8 cellular contexts compared by ENCODE assay signal in genomic region chr19:18478545-18479311, GRCh38. TPM values are rescaled to one million over a fixed set of nuclear protein-coding genes. Genes with fewer than 3 reads are reported as not detected.
A peak's percentile ranks its signal among the peaks of the same experiment; 100 is the strongest.
DNase-seq lines count a peak whose midpoint lies in the region; ATAC-seq and TF ChIP-seq lines count a peak whose summit lies in the region.

No MANE protein-coding gene starts in this region.

- H3K9me3 ChIP-seq in Caco-2: no peaks in the 10 kb centered on the region
- H3K9me3 ChIP-seq in fibroblast of lung (ENCODE audit: control insufficient read depth, insufficient read depth, low read depth, low read length): no peaks in the 10 kb centered on the region
- H3K9me3 ChIP-seq in neutrophil: no peaks in the 10 kb centered on the region

- CTCF ChIA-PET in Caco-2 (lab: Charles Lee): no interaction called here

- H3K9me3 Mint-ChIP-seq in Caco-2 (ENCODE audit: unreplicated experiment) (no peaks in the 10 kb centered on the region), progenitor cell of endocrine pancreas (ENCODE audit: low read depth) (no peaks in the 10 kb centered on the region)

- H3K4me3 ChIP-seq in Caco-2 (ENCODE audit: low read depth, low read length) (no peak overlapping the region), fibroblast of lung (replicated peaks in 1 of 4; ENCODE audit: control extremely low read depth in 1 of 4, insufficient read depth in 1 of 4, low read depth in 3 of 4, low read length in 4 of 4) (no peak overlapping the region), neutrophil (ENCODE audit: low read depth in 1 of 2, low read length in 1 of 2) (peak overlapping the region; percentile 47 to 62)

- peak overlapping the region; percentile 39 for H3K9ac ChIP-seq in fibroblast of lung (ENCODE audit: insufficient read depth, low read length)

- H3K4me1 Mint-ChIP-seq in Caco-2 (ENCODE audit: low read depth, unreplicated experiment) (peaks cover 6% of the 10 kb centered on the region), progenitor cell of endocrine pancreas (ENCODE audit: low read depth) (peaks cover 8% of the 10 kb centered on the region)

- H3K27ac ChIP-seq in fibroblast of lung (ENCODE audit: insufficient read depth, low read length) (peak overlapping the region; percentile 87), neutrophil (peak overlapping the region; percentile 99)

- H3K4me1 ChIP-seq in Caco-2 (no peaks in the 10 kb centered on the region), fibroblast of lung (ENCODE audit: control insufficient read depth, extremely low read depth, insufficient read depth, low read length) (peaks cover 17% of the 10 kb centered on the region), neutrophil (ENCODE audit: control insufficient read depth in 1 of 2, insufficient read depth in 1 of 2, low read depth in 1 of 2, low read length in 1 of 2) (peaks cover 98 to 99% of the 10 kb centered on the region in 2 experiments)

- DNase-seq in Caco-2 (peak in 1 of 2 experiments; percentile 37), NCI-H510A (lab: John Stamatoyannopoulos, UW) (peak; percentile 65), fibroblast of lung (ENCODE audit: low read depth in 2 of 2) (peak; percentile 81 to 84), ureter (ENCODE audit: low spot score) (peak; percentile 87), progenitor cell of endocrine pancreas (ENCODE audit: low spot score, unreplicated experiment) (no peak)
- peak; percentile 44 for DNase-seq in activated CD8-positive, alpha-beta memory T cell treated with anti-CD3 and anti-CD28 coated beads, Interleukin-2, amount 50 U/mL, for 24 hours (ENCODE audit: extremely low read depth)

- H3K79me2 ChIP-seq in fibroblast of lung (ENCODE audit: control insufficient read depth, insufficient read depth, low read length): peaks cover 71% of the 10 kb centered on the region

- H3K4me3 Mint-ChIP-seq in Caco-2 (ENCODE audit: unreplicated experiment) (no peak overlapping the region), progenitor cell of endocrine pancreas (ENCODE audit: low read depth) (no peak overlapping the region)

- peak overlapping the region; percentile 11 for H3K4me2 ChIP-seq in fibroblast of lung (ENCODE audit: extremely low read depth, insufficient read depth, low read length)

- peaks cover 17% of the 10 kb centered on the region for H3K36me3 Mint-ChIP-seq in Caco-2 (ENCODE audit: insufficient read depth, unreplicated experiment)
- no peaks in the 10 kb centered on the region for H3K36me3 Mint-ChIP-seq in progenitor cell of endocrine pancreas (ENCODE audit: insufficient read depth)

- H3K27me3 Mint-ChIP-seq in Caco-2 (ENCODE audit: insufficient read depth, unreplicated experiment): no peaks in the 10 kb centered on the region
- H3K27me3 Mint-ChIP-seq in progenitor cell of endocrine pancreas: no peaks in the 10 kb centered on the region

- H3K36me3 ChIP-seq in Caco-2 (ENCODE audit: control insufficient read depth, insufficient read depth, low read length) (no peaks in the 10 kb centered on the region), fibroblast of lung (ENCODE audit: control insufficient read depth, insufficient read depth, low read length) (no peaks in the 10 kb centered on the region), neutrophil (no peaks in the 10 kb centered on the region)

- intact Hi-C loops in Caco-2 (cut with micrococcal nuclease; ENCODE audit: unreplicated experiment): loop anchor here (10.0 kb wide), 1 partner anchor 196 kb away; no protein-coding TSS in a partner anchor

- H4K20me1 ChIP-seq in fibroblast of lung (ENCODE audit: control insufficient read depth, extremely low read depth, insufficient read depth, low read length): no peaks in the 10 kb centered on the region

- peak overlapping the region; percentile 74 for H3K27ac Mint-ChIP-seq in Caco-2 (ENCODE audit: unreplicated experiment)
- H3K27ac Mint-ChIP-seq in progenitor cell of endocrine pancreas: no peak overlapping the region

- no TSS peak for BruUV-seq in Caco-2 (replicated peaks; lab: Mats Ljungman, UMichigan)

- peak; percentile 90 for ATAC-seq in GM21786 (IDR thresholded peaks at IDR 0.05; ENCODE audit: unreplicated experiment)

- POLR2A ChIA-PET in Caco-2 (lab: Charles Lee): no interaction called here

- no peak overlapping the region for H2AFZ ChIP-seq in fibroblast of lung (ENCODE audit: low read length)

- H3K27me3 ChIP-seq in Caco-2 (replicated peaks; ENCODE audit: control insufficient read depth, insufficient read depth, low read length) (no peaks in the 10 kb centered on the region), fibroblast of lung (ENCODE audit: control insufficient read depth, insufficient read depth, low read length) (no peaks in the 10 kb centered on the region), neutrophil (no peaks in the 10 kb centered on the region)

- no peak for TF ChIP-seq CTCF in Caco-2 (IDR thresholded peaks at IDR 0.05; ENCODE audit: insufficient read depth in 1 of 2, low read depth in 1 of 2, low read length in 1 of 2, severe bottlenecking in 1 of 2, unreplicated experiment in 1 of 2)
- no peak for TF ChIP-seq CTCF in fibroblast of lung (conservative IDR thresholded peaks at IDR 0.05 in 1 of 2, IDR thresholded peaks at IDR 0.05 in 1 of 2; ENCODE audit: low read depth in 1 of 2, low read length in 2 of 2)
- peak; percentile 47 for TF ChIP-seq CTCF in neutrophil (IDR thresholded peaks at IDR 0.05)
- no peak for TF ChIP-seq CTCF in progenitor cell of endocrine pancreas (IDR thresholded peaks at IDR 0.05; ENCODE audit: unreplicated experiment)

RNA-seq across cellular contexts. Expression of gene ISYNA1, which starts 40.8 kb away (rescaled TPM):
- total RNA-seq in Caco-2 (2022): 65.3 and 67.3 TPM in 2 replicates
- total RNA-seq in fibroblast of lung: 25.6 and 37.8 TPM in 2 replicates
- polyA plus RNA-seq in fibroblast of lung: 8.3 and 10.3 TPM in 2 replicates
- polyA plus RNA-seq in fibroblast of lung (2012): 21.1 and 21.6 TPM in 2 replicates
- polyA minus RNA-seq in fibroblast of lung (ENCODE audit: low replicate concordance): 15.9 and 21.9 TPM in 2 replicates
- total RNA-seq in ureter: 116 TPM
- total RNA-seq in progenitor cell of endocrine pancreas: 234 TPM in 2 replicates

RNA-seq across cellular contexts. Expression of gene ELL, which starts 43.1 kb away (rescaled TPM):
- total RNA-seq in Caco-2 (2022) (11.2 and 12.1 TPM in 2 replicates), fibroblast of lung (17.7 and 18.7 TPM in 2 replicates), ureter (29.2 TPM), progenitor cell of endocrine pancreas (13.8 and 15.5 TPM in 2 replicates)
- 4.4 and 6.6 TPM in 2 replicates for polyA plus RNA-seq in fibroblast of lung
- 8.1 and 10.6 TPM in 2 replicates for polyA plus RNA-seq in fibroblast of lung (2012)
- polyA minus RNA-seq in fibroblast of lung (ENCODE audit: low replicate concordance): 10.3 and 24.9 TPM in 2 replicates

RNA-seq across cellular contexts. Expression of gene SSBP4, which starts 59.5 kb away (rescaled TPM):
- 46.2 and 49.4 TPM in 2 replicates for total RNA-seq in Caco-2 (2022)
- total RNA-seq in fibroblast of lung: 58.6 and 76.5 TPM in 2 replicates
- polyA plus RNA-seq in fibroblast of lung: 12.8 and 16.5 TPM in 2 replicates
- 42.1 and 59.3 TPM in 2 replicates for polyA plus RNA-seq in fibroblast of lung (2012)
- 11.0 and 12.0 TPM in 2 replicates for polyA minus RNA-seq in fibroblast of lung (ENCODE audit: low replicate concordance)
- 74.7 TPM for total RNA-seq in ureter
- total RNA-seq in progenitor cell of endocrine pancreas: 57.7 and 61.8 TPM in 2 replicates

Comparison
In these comparisons a context has a peak if more than half of its experiments do, and no peak if none do; other contexts are left out.
1. H3K4me3 ChIP-seq: peak in neutrophil (2 of 2); none in Caco-2 (single experiment) and fibroblast of lung (0 of 4).